Comparison of ENCODE assay signal across 34 cellular contexts in the genomic region with DNA sequence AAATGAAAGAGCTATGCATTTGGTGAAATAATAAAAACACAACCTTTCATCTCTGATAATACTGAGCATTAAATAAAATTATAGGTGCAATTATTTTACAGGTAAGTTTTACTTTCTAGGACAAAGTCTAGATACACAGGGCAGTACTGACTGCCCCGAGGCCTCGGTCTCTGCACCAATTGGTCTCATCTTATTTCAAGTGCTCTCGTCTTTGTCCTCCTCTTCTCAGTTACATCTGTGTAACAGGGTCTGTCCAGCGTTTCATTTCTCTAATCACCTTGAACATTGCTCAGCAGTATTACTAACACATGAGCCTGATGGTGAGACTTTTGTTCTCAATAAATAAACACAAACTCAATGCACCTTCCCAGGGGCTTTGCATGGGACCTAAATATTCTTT. TPM values are rescaled to one million over a fixed set of nuclear protein-coding genes. Genes with fewer than 3 reads are reported as not detected.
"Had no signal": no experiment of that assay in that cellular context is flagged by ENCODE, and none has a peak within 500 bp of the region (broad histone marks: within the 10 kb centered on the region; RNA-seq: fewer than 3 reads in every experiment).

No MANE protein-coding gene starts in this region.

- DNase-seq: activated CD4-positive, alpha-beta memory T cell treated with anti-CD3 and anti-CD28 coated beads for 36 hours; activated CD4-positive, alpha-beta T cell treated with anti-CD3 and anti-CD28 coated beads for 36 hours; activated CD4-positive, alpha-beta T cell treated with anti-CD3 and anti-CD28 coated beads, Interleukin-2, amount 10 ng/mL, durations not matched to agents 24 days and 14 days; activated CD4-positive, CD25-positive, alpha-beta regulatory T cell; activated CD4-positive, CD25-positive, alpha-beta regulatory T cell treated with anti-CD3 and anti-CD28 coated beads, Interleukin-2, amount 50 U/mL, for 72 hours; activated CD8-positive, alpha-beta memory T cell treated with anti-CD3 and anti-CD28 coated beads, Interleukin-2, amount 10 ng/mL, durations not matched to agents 7 days and 5 days; activated CD8-positive, alpha-beta memory T cell treated with anti-CD3 and anti-CD28 coated beads, Interleukin-2, amount 50 U/mL, for 4 hours; activated CD8-positive, alpha-beta T cell treated with anti-CD3 and anti-CD28 coated beads, Interleukin-2, amount 10 ng/mL, durations not matched to agents 7 days and 5 days; activated effector memory CD4-positive, alpha-beta T cell treated with anti-CD3 and anti-CD28 coated beads, Interleukin-2, amount 50 U/mL, for 16 hours; activated naive CD4-positive, alpha-beta T cell treated with anti-CD3 and anti-CD28 coated beads for 36 hours; activated naive CD8-positive, alpha-beta T cell treated with anti-CD3 and anti-CD28 coated beads for 36 hours; activated naive CD8-positive, alpha-beta T cell treated with anti-CD3 and anti-CD28 coated beads, Interleukin-2, amount 50 U/mL, for 24 hours; activated T-cell treated with anti-CD3 and anti-CD28 coated beads, Interleukin-2, amount 50 U/mL, for 1 hour; activated T-cell treated with anti-CD3 and anti-CD28 coated beads, Interleukin-2, amount 50 U/mL, for 48 hours; adrenal gland; amygdala; aorta; body of pancreas; dorsolateral prefrontal cortex; effector memory CD4-positive, alpha-beta T cell; endodermal cell; foreskin fibroblast; T-helper 1 cell; T-helper 17 cell; T1000 had no signal

- H3K36me3 Mint-ChIP-seq: activated CD4-positive, alpha-beta memory T cell treated with anti-CD3 and anti-CD28 coated beads for 36 hours; activated CD8-positive, alpha-beta memory T cell treated with anti-CD3 and anti-CD28 coated beads, Interleukin-2, amount 10 ng/mL, durations not matched to agents 7 days and 5 days; activated naive CD4-positive, alpha-beta T cell treated with anti-CD3 and anti-CD28 coated beads, Interleukin-2, amount 50 U/mL, for 24 hours had no signal

- H3K4me1 Mint-ChIP-seq: activated CD4-positive, alpha-beta T cell treated with anti-CD3 and anti-CD28 coated beads for 36 hours; activated CD4-positive, alpha-beta T cell treated with anti-CD3 and anti-CD28 coated beads, Interleukin-2, amount 10 ng/mL, durations not matched to agents 24 days and 14 days; activated CD8-positive, alpha-beta memory T cell treated with anti-CD3 and anti-CD28 coated beads, Interleukin-2, amount 10 ng/mL, durations not matched to agents 7 days and 5 days; activated naive CD4-positive, alpha-beta T cell treated with anti-CD3 and anti-CD28 coated beads, Interleukin-2, amount 50 U/mL, for 24 hours; activated naive CD8-positive, alpha-beta T cell treated with anti-CD3 and anti-CD28 coated beads for 36 hours; activated naive CD8-positive, alpha-beta T cell treated with anti-CD3 and anti-CD28 coated beads, Interleukin-2, amount 50 U/mL, for 24 hours; central memory CD8-positive, alpha-beta T cell; endodermal cell; T-helper 17 cell had no signal

- H3K36me3 ChIP-seq: adrenal gland had no signal

- H3K9me3 Mint-ChIP-seq: activated CD4-positive, alpha-beta T cell treated with anti-CD3 and anti-CD28 coated beads, Interleukin-2, amount 10 ng/mL, durations not matched to agents 24 days and 14 days; activated naive CD4-positive, alpha-beta T cell treated with anti-CD3 and anti-CD28 coated beads, Interleukin-2, amount 50 U/mL, for 24 hours; activated T-helper 1 cell treated with anti-CD3 and anti-CD28 coated beads, Interleukin-12 subunit alpha, Interleukin-12 subunit beta, Interleukin-2, Interleukin-4 antibody, amounts not matched to agents 30 ng/mL and 10 ng/mL and 1 ng/mL, durations not matched to agents 14 hours and 24 hours and 36 hours; activated T-helper 2 cell treated with anti-CD3 and anti-CD28 coated beads, Interferon-gamma antibody, Interleukin-2, Interleukin-4, amounts not matched to agents 10 μg/mL and 5 μg/mL and 100 μg/mL, durations not matched to agents 14 hours and 24 hours and 36 hours; dendritic cell treated with granulocyte-macrophage colony-stimulating factor and Interleukin-4, amounts not matched to agents 40 ng/mL and 50 ng/mL, for 4 days; T-helper 2 cell treated with Interferon-gamma antibody and Interleukin-4, amounts not matched to agents 5 μg/mL and 100 μg/mL, for 36 hours had no signal

- H3K27ac ChIP-seq: body of pancreas, coronary artery, dorsolateral prefrontal cortex had no signal

- ATAC-seq: activated CD4-positive, alpha-beta T cell treated with anti-CD3 and anti-CD28 coated beads for 36 hours; activated CD8-positive, alpha-beta memory T cell treated with anti-CD3 and anti-CD28 coated beads, Interleukin-2, amount 10 ng/mL, durations not matched to agents 7 days and 5 days; activated CD8-positive, alpha-beta T cell treated with anti-CD3 and anti-CD28 coated beads, Interleukin-2, amount 10 ng/mL, durations not matched to agents 7 days and 5 days; activated naive CD8-positive, alpha-beta T cell treated with anti-CD3 and anti-CD28 coated beads, Interleukin-2, amount 50 U/mL, for 24 hours; body of pancreas; esophagus mucosa; T-helper 17 cell had no signal

- H3K27me3 Mint-ChIP-seq: activated CD4-positive, alpha-beta memory T cell treated with anti-CD3 and anti-CD28 coated beads for 36 hours; activated CD4-positive, alpha-beta T cell treated with anti-CD3 and anti-CD28 coated beads for 36 hours; activated CD4-positive, alpha-beta T cell treated with anti-CD3 and anti-CD28 coated beads, Interleukin-2, amount 10 ng/mL, durations not matched to agents 24 days and 14 days; activated CD8-positive, alpha-beta memory T cell treated with anti-CD3 and anti-CD28 coated beads, Interleukin-2, amount 10 ng/mL, durations not matched to agents 7 days and 5 days; activated naive CD4-positive, alpha-beta T cell treated with anti-CD3 and anti-CD28 coated beads, Interleukin-2, amount 50 U/mL, for 24 hours had no signal

- H3K27me3 ChIP-seq: adrenal gland, body of pancreas, dorsolateral prefrontal cortex had no signal

- H3K4me3 Mint-ChIP-seq: activated CD4-positive, alpha-beta memory T cell treated with anti-CD3 and anti-CD28 coated beads for 36 hours; activated CD4-positive, alpha-beta T cell treated with anti-CD3 and anti-CD28 coated beads for 36 hours; activated CD4-positive, alpha-beta T cell treated with anti-CD3 and anti-CD28 coated beads, Interleukin-2, amount 10 ng/mL, durations not matched to agents 24 days and 14 days; activated CD8-positive, alpha-beta memory T cell treated with anti-CD3 and anti-CD28 coated beads, Interleukin-2, amount 10 ng/mL, durations not matched to agents 7 days and 5 days; activated CD8-positive, alpha-beta T cell treated with anti-CD3 and anti-CD28 coated beads, Interleukin-2, amount 10 ng/mL, durations not matched to agents 7 days and 5 days; activated naive CD4-positive, alpha-beta T cell treated with anti-CD3 and anti-CD28 coated beads for 36 hours; activated naive CD4-positive, alpha-beta T cell treated with anti-CD3 and anti-CD28 coated beads, Interleukin-2, amount 50 U/mL, for 24 hours; activated naive CD8-positive, alpha-beta T cell treated with anti-CD3 and anti-CD28 coated beads for 36 hours; activated naive CD8-positive, alpha-beta T cell treated with anti-CD3 and anti-CD28 coated beads, Interleukin-2, amount 50 U/mL, for 24 hours; activated T-helper 1 cell treated with anti-CD3 and anti-CD28 coated beads, Interleukin-12 subunit alpha, Interleukin-12 subunit beta, Interleukin-2, Interleukin-4 antibody, amounts not matched to agents 30 ng/mL and 10 ng/mL and 1 ng/mL, durations not matched to agents 14 hours and 24 hours and 36 hours; central memory CD8-positive, alpha-beta T cell; dendritic cell treated with granulocyte-macrophage colony-stimulating factor and Interleukin-4, amounts not matched to agents 40 ng/mL and 50 ng/mL, for 4 days; endodermal cell; T-helper 17 cell; T-helper 2 cell treated with Interferon-gamma antibody and Interleukin-4, amounts not matched to agents 5 μg/mL and 100 μg/mL, for 36 hours had no signal

- H3K9me3 ChIP-seq: adrenal gland, body of pancreas had no signal

- H3K4me3 ChIP-seq: adrenal gland, body of pancreas, coronary artery, dorsolateral prefrontal cortex had no signal

- H3K27ac Mint-ChIP-seq: activated CD4-positive, alpha-beta memory T cell treated with anti-CD3 and anti-CD28 coated beads for 36 hours; activated CD4-positive, alpha-beta T cell treated with anti-CD3 and anti-CD28 coated beads for 36 hours; activated CD4-positive, alpha-beta T cell treated with anti-CD3 and anti-CD28 coated beads, Interleukin-2, amount 10 ng/mL, durations not matched to agents 24 days and 14 days; activated CD8-positive, alpha-beta memory T cell treated with anti-CD3 and anti-CD28 coated beads, Interleukin-2, amount 10 ng/mL, durations not matched to agents 7 days and 5 days; activated CD8-positive, alpha-beta T cell treated with anti-CD3 and anti-CD28 coated beads, Interleukin-2, amount 10 ng/mL, durations not matched to agents 7 days and 5 days; activated naive CD4-positive, alpha-beta T cell treated with anti-CD3 and anti-CD28 coated beads for 36 hours; activated naive CD4-positive, alpha-beta T cell treated with anti-CD3 and anti-CD28 coated beads, Interleukin-2, amount 50 U/mL, for 24 hours; activated naive CD8-positive, alpha-beta T cell treated with anti-CD3 and anti-CD28 coated beads for 36 hours; activated naive CD8-positive, alpha-beta T cell treated with anti-CD3 and anti-CD28 coated beads, Interleukin-2, amount 50 U/mL, for 24 hours; activated T-helper 1 cell treated with anti-CD3 and anti-CD28 coated beads, Interleukin-12 subunit alpha, Interleukin-12 subunit beta, Interleukin-2, Interleukin-4 antibody, amounts not matched to agents 30 ng/mL and 10 ng/mL and 1 ng/mL, durations not matched to agents 14 hours and 24 hours and 36 hours; activated T-helper 2 cell treated with anti-CD3 and anti-CD28 coated beads, Interferon-gamma antibody, Interleukin-2, Interleukin-4, amounts not matched to agents 10 μg/mL and 5 μg/mL and 100 μg/mL, durations not matched to agents 14 hours and 24 hours and 36 hours; dendritic cell treated with granulocyte-macrophage colony-stimulating factor and Interleukin-4, amounts not matched to agents 40 ng/mL and 50 ng/mL, for 4 days; endodermal cell; T-helper 17 cell; T-helper 2 cell treated with Interferon-gamma antibody and Interleukin-4, amounts not matched to agents 5 μg/mL and 100 μg/mL, for 36 hours had no signal

RNA-seq across cellular contexts. Expression of a gene that starts 44.5 kb away (rescaled TPM):
- total RNA-seq: activated CD4-positive, alpha-beta memory T cell treated with anti-CD3 and anti-CD28 coated beads for 36 hours; activated CD4-positive, alpha-beta T cell treated with anti-CD3 and anti-CD28 coated beads for 36 hours; activated CD4-positive, alpha-beta T cell treated with anti-CD3 and anti-CD28 coated beads, Interleukin-2, amount 10 ng/mL, durations not matched to agents 24 days and 14 days; activated CD8-positive, alpha-beta memory T cell treated with anti-CD3 and anti-CD28 coated beads for 36 hours; activated CD8-positive, alpha-beta memory T cell treated with anti-CD3 and anti-CD28 coated beads, Interleukin-2, amount 10 ng/mL, durations not matched to agents 7 days and 5 days; activated CD8-positive, alpha-beta T cell treated with anti-CD3 and anti-CD28 coated beads, Interleukin-2, amount 10 ng/mL, durations not matched to agents 7 days and 5 days; activated naive CD4-positive, alpha-beta T cell treated with anti-CD3 and anti-CD28 coated beads for 36 hours; activated naive CD8-positive, alpha-beta T cell treated with anti-CD3 and anti-CD28 coated beads for 36 hours; activated T-helper 1 cell treated with anti-CD3 and anti-CD28 coated beads, Interleukin-12 subunit alpha, Interleukin-12 subunit beta, Interleukin-2, Interleukin-4 antibody, amounts not matched to agents 30 ng/mL and 10 ng/mL and 1 ng/mL, durations not matched to agents 14 hours and 24 hours and 36 hours; activated T-helper 2 cell treated with anti-CD3 and anti-CD28 coated beads, Interferon-gamma antibody, Interleukin-2, Interleukin-4, amounts not matched to agents 10 μg/mL and 5 μg/mL and 100 μg/mL, durations not matched to agents 14 hours and 24 hours and 36 hours had no signal
